8 cellular contexts compared by ENCODE assay signal in genomic region chr20:2006452-2007381, GRCh38. TPM values are rescaled to one million over a fixed set of nuclear protein-coding genes. Genes with fewer than 3 reads are reported as not detected.
A peak's percentile ranks its signal among the peaks of the same experiment; 100 is the strongest.
DNase-seq lines count a peak whose midpoint lies in the region; ATAC-seq and TF ChIP-seq lines count a peak whose summit lies in the region.

No MANE protein-coding gene starts in this region.

- H3K27ac ChIP-seq in testis = no peak overlapping the region

- ATAC-seq in left colon = peak; percentile 46
- ATAC-seq in HG02870 (IDR thresholded peaks at IDR 0.05; ENCODE audit: unreplicated experiment) = no peak
- no peak for ATAC-seq in HG03469 (IDR thresholded peaks at IDR 0.05; ENCODE audit: unreplicated experiment)

- H3K36me3 ChIP-seq in testis (ENCODE audit: low read depth, missing control alignments) = no peaks in the 10 kb centered on the region

- no peaks in the 10 kb centered on the region for H3K9me3 ChIP-seq in testis

- H3K4me3 ChIP-seq in astrocyte of the cerebellum (ENCODE audit: low read depth, low read length) (no peak overlapping the region), testis (no peak overlapping the region)

- TF ChIP-seq CTCF in astrocyte of the cerebellum (IDR thresholded peaks at IDR 0.05; ENCODE audit: low read depth, low read length, missing control alignments) (peak; percentile 73), testis (IDR thresholded peaks at IDR 0.05) (peak; percentile 55 to 89 (median 69))

- no peaks in the 10 kb centered on the region for H3K4me1 ChIP-seq in testis

- WGBS in testis, 2 donors = 21% methylated on average over 20 of the region's 20 CpGs

- intact Hi-C loops in left colon (cut with DNase I, micrococcal nuclease) (no loop called here), testis (cut with DNase I; ENCODE audit: low total_unique reads) (no loop called here)

- DNase-seq in AG08395 (ENCODE audit: low spot score) (peak; percentile 39), G401 (ENCODE audit: low spot score) (peak; percentile 57), NCI-H2227 treated with DMSO at 0.1 percent for 48 hours (lab: John Stamatoyannopoulos, UW) (peak; percentile 9), astrocyte of the cerebellum (ENCODE audit: low read depth) (no peak), left colon (peak in 1 of 2 donors; percentile 18), testis (peak; percentile 56)

- no peak for TF ChIP-seq POLR2A in testis (IDR thresholded peaks at IDR 0.05)

- no peaks in the 10 kb centered on the region for H3K27me3 ChIP-seq in testis

- in situ Hi-C loops in G401 (cut with HindIII; ENCODE audit: low sequenced_read_pairs) (no loop called here), astrocyte of the cerebellum (cut with HindIII; ENCODE audit: low sequenced_read_pairs) (no loop called here)

RNA-seq across cellular contexts. Expression of gene PDYN, which starts 12.9 kb away (rescaled TPM):
- total RNA-seq in G401 (2014; rRNA removed; shearing (Covaris generic)) = not detected in 2 replicates
- total RNA-seq in left colon = not detected
- total RNA-seq in testis = 1 to 10 TPM; 1.6 to 4.2 TPM
- polyA plus RNA-seq in testis (ENCODE audit: insufficient read depth, low read depth, low replicate concordance) = 5.2 TPM
